ENCODE assay signal across 1 cellular context in genomic region chr1:119449964-119450363, GRCh38.
TF ChIP-seq lines count a peak whose summit lies in the region.

No MANE protein-coding gene starts in this region.

TF ChIP-seq in SK-N-SH, 30 proteins besides CTCF, POLR2A, EP300 and RAD21 (continued from another document):
- TF ChIP-seq REST (IDR thresholded peaks at IDR 0.05; ENCODE audit: low read depth, low read length) (no peak), ELF1 (IDR thresholded peaks at IDR 0.05) (no peak), POLR2AphosphoS5 (IDR thresholded peaks at IDR 0.05; ENCODE audit: low read depth, low read length) (no peak), RXRA (IDR thresholded peaks at IDR 0.05; ENCODE audit: borderline replicate concordance, low read depth) (no peak), JUND (IDR thresholded peaks at IDR 0.05) (no peak), RCOR1 (IDR thresholded peaks at IDR 0.05; ENCODE audit: low read length) (no peak), PBX3 (IDR thresholded peaks at IDR 0.05) (no peak), SIN3A (IDR thresholded peaks at IDR 0.05; ENCODE audit: borderline replicate concordance, low read depth, low read length) (no peak), TAF1 (IDR thresholded peaks at IDR 0.05; ENCODE audit: borderline replicate concordance, low read depth, low read length) (no peak), FOXJ3 (CRISPR knock-in tag; IDR thresholded peaks at IDR 0.05) (no peak), YY1 (IDR thresholded peaks at IDR 0.05; ENCODE audit: low read depth) (no peak), GATA2 (CRISPR knock-in tag; IDR thresholded peaks at IDR 0.05) (no peak), NFIC (IDR thresholded peaks at IDR 0.05; ENCODE audit: borderline replicate concordance) (no peak), EZH2phosphoT487 (IDR thresholded peaks at IDR 0.05; ENCODE audit: borderline replicate concordance, low read depth) (no peak), SMC3 (IDR thresholded peaks at IDR 0.05; ENCODE audit: low read depth, low read length) (no peak), CHD2 (IDR thresholded peaks at IDR 0.05; ENCODE audit: low read length, partially characterized antibody) (no peak), FOXM1 (IDR thresholded peaks at IDR 0.05; ENCODE audit: low read depth) (no peak), IRF3 (IDR thresholded peaks at IDR 0.05; ENCODE audit: low read depth, low read length) (no peak)
